20 cellular contexts compared by ENCODE assay signal in genomic region chr13:102897371-102898138, GRCh38. TPM values are rescaled to one million over a fixed set of nuclear protein-coding genes. Genes with fewer than 3 reads are reported as not detected.
DNase-seq lines count a peak whose midpoint lies in the region; ATAC-seq, FAIRE-seq and TF ChIP-seq lines count a peak whose summit lies in the region.
"Had no signal": no experiment of that assay in that cellular context is flagged by ENCODE, and none has a peak within 500 bp of the region (broad histone marks: within the 10 kb centered on the region; RNA-seq: fewer than 3 reads in every experiment).

No MANE protein-coding gene starts in this region.

- no peaks in the 10 kb centered on the region for H3K4me1 Mint-ChIP-seq in chondrocyte (ENCODE audit: low read depth)

- H3K9me3 ChIP-seq in SJCRH30 (replicated peaks) (no peaks in the 10 kb centered on the region), liver (ENCODE audit: control insufficient read depth in 4 of 4, low read length in 3 of 4) (no peaks in the 10 kb centered on the region), small intestine (ENCODE audit: control insufficient read depth, low read depth) (no peaks in the 10 kb centered on the region)

- DNase-seq in SJCRH30 (peak; percentile 18 to 24), chondrocyte (ENCODE audit: low spot score) (no peak), small intestine (peak; percentile 69), NCI-H1436 treated with DMSO at 0.1 percent for 48 hours (lab: John Stamatoyannopoulos, UW) (no peak), NCI-H1417 treated with DMSO at 0.1 percent for 48 hours (lab: John Stamatoyannopoulos, UW) (no peak)
- DNase-seq: CD8-positive, alpha-beta T cell; DMS79 treated with DMSO at 0.1 percent for 48 hours; GDM1; KBM-7; NCI-H1092 treated with DMSO at 0.1 percent for 48 hours; NCI-H187; NCI-H446 treated with DMSO at 0.1 percent for 48 hours; NCI-H748 treated with DMSO at 0.1 percent for 48 hours; SHP77 had no signal

- TF ChIP-seq CTCF in chondrocyte (IDR thresholded peaks at IDR 0.05) (no peak), liver (IDR thresholded peaks at IDR 0.05; ENCODE audit: low read depth, low read length, missing input control) (no peak)

- no peaks in the 10 kb centered on the region for H3K9me3 Mint-ChIP-seq in chondrocyte (ENCODE audit: low read depth)
- H3K9me3 Mint-ChIP-seq: CD8-positive, alpha-beta T cell; GM23338 had no signal

- peak overlapping the region; percentile 24 for H3K27ac Mint-ChIP-seq in chondrocyte (ENCODE audit: unreplicated experiment)
- H3K27ac Mint-ChIP-seq: B cell; CD8-positive, alpha-beta T cell; GM23338 had no signal

- 60% methylated on average over 6 of the region's 6 CpGs for WGBS in liver
- WGBS in small intestine, 3 donors: 52 to 74% (median 57%) methylated on average over 6 of the region's 6 CpGs

- H3K4me1 ChIP-seq in SJCRH30 (peaks cover 8% of the 10 kb centered on the region), liver (ENCODE audit: control insufficient read depth in 4 of 4, insufficient read depth in 4 of 4, low read length in 3 of 4) (peaks cover 5 to 38% (median 19%) of the 10 kb centered on the region in 4 donors), small intestine (ENCODE audit: control insufficient read depth in 2 of 2, insufficient read depth in 1 of 2, low read depth in 1 of 2, low read length in 1 of 2) (peaks cover 0 to 2% of the 10 kb centered on the region in 2 donors)

- no peak overlapping the region for H3K4me3 Mint-ChIP-seq in chondrocyte (ENCODE audit: unreplicated experiment)
- H3K4me3 Mint-ChIP-seq: B cell; CD8-positive, alpha-beta T cell; GM23338 had no signal

- H3K9ac ChIP-seq in liver (ENCODE audit: low read depth in 1 of 2, low read length in 2 of 2): no peak overlapping the region

- H3K27me3 Mint-ChIP-seq in chondrocyte (ENCODE audit: low read depth): no peaks in the 10 kb centered on the region
- H3K27me3 Mint-ChIP-seq: B cell had no signal

- no peaks in the 10 kb centered on the region for H3K36me3 ChIP-seq in SJCRH30
- no peaks in the 10 kb centered on the region for H3K36me3 ChIP-seq in liver (ENCODE audit: control insufficient read depth in 4 of 4, insufficient read depth in 3 of 4, low read depth in 1 of 4, low read length in 3 of 4)
- no peaks in the 10 kb centered on the region for H3K36me3 ChIP-seq in small intestine (ENCODE audit: control insufficient read depth in 2 of 2, insufficient read depth in 2 of 2, low read length in 2 of 2)

- no peak overlapping the region for H3K27ac ChIP-seq in SJCRH30
- H3K27ac ChIP-seq in liver (ENCODE audit: low read depth in 1 of 2, low read length in 2 of 2): peak overlapping the region; percentile 34 to 51
- peak overlapping the region in 1 of 2 donors; percentile 25 for H3K27ac ChIP-seq in small intestine (ENCODE audit: low read depth in 1 of 2, low read length in 1 of 2)

- H3K27me3 ChIP-seq in SJCRH30: no peaks in the 10 kb centered on the region
- no peaks in the 10 kb centered on the region for H3K27me3 ChIP-seq in liver (ENCODE audit: control insufficient read depth in 4 of 4, insufficient read depth in 4 of 4, low read length in 3 of 4)
- no peaks in the 10 kb centered on the region for H3K27me3 ChIP-seq in small intestine (ENCODE audit: control insufficient read depth in 2 of 2, insufficient read depth in 2 of 2, low read length in 2 of 2)

- TF ChIP-seq RAD21 in liver (IDR thresholded peaks at IDR 0.05): peak in 1 of 2 donors; percentile 25

- no peak for ATAC-seq in GM21529 (IDR thresholded peaks at IDR 0.05; ENCODE audit: unreplicated experiment)
- ATAC-seq: CD8-positive, alpha-beta T cell; GM23338; Panc1 had no signal

- H3K36me3 Mint-ChIP-seq in chondrocyte (ENCODE audit: low read depth): no peaks in the 10 kb centered on the region
- H3K36me3 Mint-ChIP-seq: CD8-positive, alpha-beta T cell had no signal

- no peak overlapping the region for H3K4me3 ChIP-seq in SJCRH30
- no peak overlapping the region for H3K4me3 ChIP-seq in liver (ENCODE audit: low read depth in 1 of 3, low read length in 3 of 3)
- H3K4me3 ChIP-seq in small intestine (ENCODE audit: low read depth in 1 of 2, low read length in 2 of 2): no peak overlapping the region
- H3K4me3 ChIP-seq: GM23338 had no signal

- FAIRE-seq in small intestine (lab: Jason Lieb, UNC): no peak
- FAIRE-seq: D721Med had no signal

TF ChIP-seq in liver, 16 proteins besides CTCF, POLR2A, EP300 and RAD21:
- TF ChIP-seq HNF4G (IDR thresholded peaks at IDR 0.05) (no peak), HNF4A (conservative IDR thresholded peaks at IDR 0.05) (peak; percentile 36 to 56), GABPA (IDR thresholded peaks at IDR 0.05 in 1 of 2, conservative IDR thresholded peaks at IDR 0.05 in 1 of 2) (no peak), ATF3 (IDR thresholded peaks at IDR 0.05) (no peak), YY1 (IDR thresholded peaks at IDR 0.05) (peak; percentile 28), NR2F2 (IDR thresholded peaks at IDR 0.05) (peak; percentile 54), RXRA (IDR thresholded peaks at IDR 0.05) (peak; percentile 44 to 94), MAX (IDR thresholded peaks at IDR 0.05) (no peak), SP1 (IDR thresholded peaks at IDR 0.05) (peak; percentile 44), ZBTB33 (IDR thresholded peaks at IDR 0.05) (no peak), REST (IDR thresholded peaks at IDR 0.05) (peak; percentile 26), JUND (IDR thresholded peaks at IDR 0.05) (peak in 1 of 2 donors; percentile 9)

RNA-seq across cellular contexts. Expression of gene ERCC5, which starts 51.7 kb away (rescaled TPM):
- 24.5 and 28.4 TPM in 2 replicates for total RNA-seq in SJCRH30 (2014; rRNA removed; shearing (Covaris generic))
- 41.0 to 63.4 TPM (median 51.1 TPM) in 3 replicates for total RNA-seq in chondrocyte
- 10 to 100 TPM; 30.8 to 44.8 TPM for total RNA-seq in liver
- polyA plus RNA-seq in liver: 10 to 100 TPM; 17.7 to 18.6 TPM
- 100 to 1,000 TPM in 1 of 3 donors, 10 to 100 TPM in 2; 40.7 to 112 (median 54.9) TPM for polyA plus RNA-seq in small intestine

Comparison
In these comparisons a context has a peak if more than half of its experiments do, and no peak if none do; other contexts are left out.
1. DNase-seq: peak in SJCRH30 (2 of 2) and small intestine (single experiment); none in chondrocyte (single experiment), NCI-H1436 treated with DMSO at 0.1 percent for 48 hours (single experiment) and NCI-H1417 treated with DMSO at 0.1 percent for 48 hours (single experiment).